In the genomic region with DNA sequence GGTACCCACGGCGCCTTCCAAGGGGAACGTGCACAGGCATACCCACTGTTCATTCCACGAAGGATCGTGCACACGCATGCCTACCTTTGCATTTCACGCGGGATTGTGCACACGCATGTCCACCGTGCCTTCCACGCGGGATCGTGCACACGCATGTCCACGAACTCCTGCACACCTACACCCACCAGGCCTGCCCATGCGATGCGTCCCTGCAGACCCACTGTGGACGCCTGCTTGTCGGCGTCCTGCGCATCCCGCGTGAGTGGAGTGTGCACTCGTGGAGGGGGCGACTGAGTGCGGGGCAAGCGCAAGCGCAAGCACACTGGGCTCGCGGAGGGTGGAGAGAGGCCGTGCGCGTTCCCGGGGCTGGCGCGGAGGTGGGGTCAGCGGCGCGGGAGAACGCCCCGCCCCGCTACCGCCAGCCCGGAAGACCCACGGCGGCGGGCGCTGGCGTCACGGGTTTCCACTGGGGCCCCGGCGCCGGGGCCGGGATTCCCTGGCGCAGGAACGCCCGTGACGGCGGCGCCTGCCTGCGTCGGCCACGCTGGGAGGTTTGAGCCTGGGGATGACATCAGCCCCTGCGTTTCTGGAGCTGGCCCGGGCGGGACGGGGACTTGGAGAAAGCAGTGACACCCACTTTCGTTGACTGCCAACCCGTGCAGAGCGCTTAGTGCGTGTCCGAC, we compare ENCODE assay signal across 1 cellular context.
TF ChIP-seq lines count a peak whose summit lies in the region.

No MANE protein-coding gene starts in this region.

TF ChIP-seq in K562, 482 proteins besides CTCF, POLR2A, EP300 and RAD21 (continued from another document):
- TF ChIP-seq HNRNPLL (IDR thresholded peaks at IDR 0.05; ENCODE audit: low read depth, low read length, poor library complexity, severe bottlenecking), result peak; percentile 52
- TF ChIP-seq GABPB1 (CRISPR knock-in tag; IDR thresholded peaks at IDR 0.05), result peak; percentile 64; the same call in 1 of the 2 replicates
- no peak for TF ChIP-seq ATF1 (CRISPR knock-in tag; IDR thresholded peaks at IDR 0.05)
- peak; percentile 85 for TF ChIP-seq ATF1 (tag; IDR thresholded peaks at IDR 0.05)
- TF ChIP-seq, protein P1, sequence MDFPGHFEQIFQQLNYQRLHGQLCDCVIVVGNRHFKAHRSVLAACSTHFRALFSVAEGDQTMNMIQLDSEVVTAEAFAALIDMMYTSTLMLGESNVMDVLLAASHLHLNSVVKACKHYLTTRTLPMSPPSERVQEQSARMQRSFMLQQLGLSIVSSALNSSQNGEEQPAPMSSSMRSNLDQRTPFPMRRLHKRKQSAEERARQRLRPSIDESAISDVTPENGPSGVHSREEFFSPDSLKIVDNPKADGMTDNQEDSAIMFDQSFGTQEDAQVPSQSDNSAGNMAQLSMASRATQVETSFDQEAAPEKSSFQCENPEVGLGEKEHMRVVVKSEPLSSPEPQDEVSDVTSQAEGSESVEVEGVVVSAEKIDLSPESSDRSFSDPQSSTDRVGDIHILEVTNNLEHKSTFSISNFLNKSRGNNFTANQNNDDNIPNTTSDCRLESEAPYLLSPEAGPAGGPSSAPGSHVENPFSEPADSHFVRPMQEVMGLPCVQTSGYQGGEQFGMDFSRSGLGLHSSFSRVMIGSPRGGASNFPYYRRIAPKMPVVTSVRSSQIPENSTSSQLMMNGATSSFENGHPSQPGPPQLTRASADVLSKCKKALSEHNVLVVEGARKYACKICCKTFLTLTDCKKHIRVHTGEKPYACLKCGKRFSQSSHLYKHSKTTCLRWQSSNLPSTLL (IDR thresholded peaks at IDR 0.05), result no peak
- no peak for TF ChIP-seq COPS2 (conservative IDR thresholded peaks at IDR 0.05)
- peak; percentile 34; the same call in 1 of the 2 replicates for TF ChIP-seq ESRRA (IDR thresholded peaks at IDR 0.05; ENCODE audit: borderline replicate concordance, low read depth)
- no peak for TF ChIP-seq NFIX (CRISPR knock-in tag; IDR thresholded peaks at IDR 0.05; ENCODE audit: low read depth)
- TF ChIP-seq MTA3 (IDR thresholded peaks at IDR 0.05; ENCODE audit: borderline replicate concordance), result 0 out of 2 replicates have a peak, but pooled peaks have one; percentile 78
- TF ChIP-seq RBFOX2 (IDR thresholded peaks at IDR 0.05; ENCODE audit: low read depth, low read length), result peak; percentile 48
- TF ChIP-seq, protein P2, sequence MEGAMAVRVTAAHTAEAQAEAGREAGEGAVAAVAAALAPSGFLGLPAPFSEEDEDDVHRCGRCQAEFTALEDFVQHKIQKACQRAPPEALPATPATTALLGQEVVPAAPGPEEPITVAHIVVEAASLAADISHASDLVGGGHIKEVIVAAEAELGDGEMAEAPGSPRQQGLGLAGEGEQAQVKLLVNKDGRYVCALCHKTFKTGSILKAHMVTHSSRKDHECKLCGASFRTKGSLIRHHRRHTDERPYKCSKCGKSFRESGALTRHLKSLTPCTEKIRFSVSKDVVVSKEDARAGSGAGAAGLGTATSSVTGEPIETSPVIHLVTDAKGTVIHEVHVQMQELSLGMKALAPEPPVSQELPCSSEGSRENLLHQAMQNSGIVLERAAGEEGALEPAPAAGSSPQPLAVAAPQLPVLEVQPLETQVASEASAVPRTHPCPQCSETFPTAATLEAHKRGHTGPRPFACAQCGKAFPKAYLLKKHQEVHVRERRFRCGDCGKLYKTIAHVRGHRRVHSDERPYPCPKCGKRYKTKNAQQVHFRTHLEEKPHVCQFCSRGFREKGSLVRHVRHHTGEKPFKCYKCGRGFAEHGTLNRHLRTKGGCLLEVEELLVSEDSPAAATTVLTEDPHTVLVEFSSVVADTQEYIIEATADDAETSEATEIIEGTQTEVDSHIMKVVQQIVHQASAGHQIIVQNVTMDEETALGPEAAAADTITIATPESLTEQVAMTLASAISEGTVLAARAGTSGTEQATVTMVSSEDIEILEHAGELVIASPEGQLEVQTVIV (CRISPR knock-in tag; IDR thresholded peaks at IDR 0.05; ENCODE audit: borderline replicate concordance), result no peak
- TF ChIP-seq, protein P3, sequence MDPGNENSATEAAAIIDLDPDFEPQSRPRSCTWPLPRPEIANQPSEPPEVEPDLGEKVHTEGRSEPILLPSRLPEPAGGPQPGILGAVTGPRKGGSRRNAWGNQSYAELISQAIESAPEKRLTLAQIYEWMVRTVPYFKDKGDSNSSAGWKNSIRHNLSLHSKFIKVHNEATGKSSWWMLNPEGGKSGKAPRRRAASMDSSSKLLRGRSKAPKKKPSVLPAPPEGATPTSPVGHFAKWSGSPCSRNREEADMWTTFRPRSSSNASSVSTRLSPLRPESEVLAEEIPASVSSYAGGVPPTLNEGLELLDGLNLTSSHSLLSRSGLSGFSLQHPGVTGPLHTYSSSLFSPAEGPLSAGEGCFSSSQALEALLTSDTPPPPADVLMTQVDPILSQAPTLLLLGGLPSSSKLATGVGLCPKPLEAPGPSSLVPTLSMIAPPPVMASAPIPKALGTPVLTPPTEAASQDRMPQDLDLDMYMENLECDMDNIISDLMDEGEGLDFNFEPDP (CRISPR knock-in tag; IDR thresholded peaks at IDR 0.05), result no peak
- TF ChIP-seq CXXC5 (CRISPR knock-in tag; IDR thresholded peaks at IDR 0.05), result peak; percentile 80
- TF ChIP-seq NRF1 (conservative IDR thresholded peaks at IDR 0.05 in 1 of 2, IDR thresholded peaks at IDR 0.05 in 1 of 2), result peak; percentile 86 to 88
- TF ChIP-seq ZNF143 (CRISPR knock-in tag; IDR thresholded peaks at IDR 0.05), result peak; percentile 48; the same call in 1 of the 2 replicates
- peak; percentile 62; the same call in 1 of the 2 replicates for TF ChIP-seq ZFX (CRISPR knock-in tag; IDR thresholded peaks at IDR 0.05)
- no peak for TF ChIP-seq TRIM24 (IDR thresholded peaks at IDR 0.05)
- TF ChIP-seq FOXP1 (CRISPR knock-in tag; IDR thresholded peaks at IDR 0.05), result 0 out of 2 replicates have a peak, but pooled peaks have one; percentile 65
- peak; percentile 40 for TF ChIP-seq L3MBTL2 (IDR thresholded peaks at IDR 0.05)
- TF ChIP-seq, protein P4, sequence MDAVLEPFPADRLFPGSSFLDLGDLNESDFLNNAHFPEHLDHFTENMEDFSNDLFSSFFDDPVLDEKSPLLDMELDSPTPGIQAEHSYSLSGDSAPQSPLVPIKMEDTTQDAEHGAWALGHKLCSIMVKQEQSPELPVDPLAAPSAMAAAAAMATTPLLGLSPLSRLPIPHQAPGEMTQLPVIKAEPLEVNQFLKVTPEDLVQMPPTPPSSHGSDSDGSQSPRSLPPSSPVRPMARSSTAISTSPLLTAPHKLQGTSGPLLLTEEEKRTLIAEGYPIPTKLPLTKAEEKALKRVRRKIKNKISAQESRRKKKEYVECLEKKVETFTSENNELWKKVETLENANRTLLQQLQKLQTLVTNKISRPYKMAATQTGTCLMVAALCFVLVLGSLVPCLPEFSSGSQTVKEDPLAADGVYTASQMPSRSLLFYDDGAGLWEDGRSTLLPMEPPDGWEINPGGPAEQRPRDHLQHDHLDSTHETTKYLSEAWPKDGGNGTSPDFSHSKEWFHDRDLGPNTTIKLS (IDR thresholded peaks at IDR 0.05; ENCODE audit: borderline replicate concordance, low read depth), result peak; percentile 32; the same call in 1 of the 2 replicates
- TF ChIP-seq, protein P5, sequence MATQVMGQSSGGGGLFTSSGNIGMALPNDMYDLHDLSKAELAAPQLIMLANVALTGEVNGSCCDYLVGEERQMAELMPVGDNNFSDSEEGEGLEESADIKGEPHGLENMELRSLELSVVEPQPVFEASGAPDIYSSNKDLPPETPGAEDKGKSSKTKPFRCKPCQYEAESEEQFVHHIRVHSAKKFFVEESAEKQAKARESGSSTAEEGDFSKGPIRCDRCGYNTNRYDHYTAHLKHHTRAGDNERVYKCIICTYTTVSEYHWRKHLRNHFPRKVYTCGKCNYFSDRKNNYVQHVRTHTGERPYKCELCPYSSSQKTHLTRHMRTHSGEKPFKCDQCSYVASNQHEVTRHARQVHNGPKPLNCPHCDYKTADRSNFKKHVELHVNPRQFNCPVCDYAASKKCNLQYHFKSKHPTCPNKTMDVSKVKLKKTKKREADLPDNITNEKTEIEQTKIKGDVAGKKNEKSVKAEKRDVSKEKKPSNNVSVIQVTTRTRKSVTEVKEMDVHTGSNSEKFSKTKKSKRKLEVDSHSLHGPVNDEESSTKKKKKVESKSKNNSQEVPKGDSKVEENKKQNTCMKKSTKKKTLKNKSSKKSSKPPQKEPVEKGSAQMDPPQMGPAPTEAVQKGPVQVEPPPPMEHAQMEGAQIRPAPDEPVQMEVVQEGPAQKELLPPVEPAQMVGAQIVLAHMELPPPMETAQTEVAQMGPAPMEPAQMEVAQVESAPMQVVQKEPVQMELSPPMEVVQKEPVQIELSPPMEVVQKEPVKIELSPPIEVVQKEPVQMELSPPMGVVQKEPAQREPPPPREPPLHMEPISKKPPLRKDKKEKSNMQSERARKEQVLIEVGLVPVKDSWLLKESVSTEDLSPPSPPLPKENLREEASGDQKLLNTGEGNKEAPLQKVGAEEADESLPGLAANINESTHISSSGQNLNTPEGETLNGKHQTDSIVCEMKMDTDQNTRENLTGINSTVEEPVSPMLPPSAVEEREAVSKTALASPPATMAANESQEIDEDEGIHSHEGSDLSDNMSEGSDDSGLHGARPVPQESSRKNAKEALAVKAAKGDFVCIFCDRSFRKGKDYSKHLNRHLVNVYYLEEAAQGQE (CRISPR knock-in tag; IDR thresholded peaks at IDR 0.05; ENCODE audit: low read depth), result 0 out of 2 replicates have a peak, but pooled peaks have one; percentile 39
- TF ChIP-seq, protein P6, sequence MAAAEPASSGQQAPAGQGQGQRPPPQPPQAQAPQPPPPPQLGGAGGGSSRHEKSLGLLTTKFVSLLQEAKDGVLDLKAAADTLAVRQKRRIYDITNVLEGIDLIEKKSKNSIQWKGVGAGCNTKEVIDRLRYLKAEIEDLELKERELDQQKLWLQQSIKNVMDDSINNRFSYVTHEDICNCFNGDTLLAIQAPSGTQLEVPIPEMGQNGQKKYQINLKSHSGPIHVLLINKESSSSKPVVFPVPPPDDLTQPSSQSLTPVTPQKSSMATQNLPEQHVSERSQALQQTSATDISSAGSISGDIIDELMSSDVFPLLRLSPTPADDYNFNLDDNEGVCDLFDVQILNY (CRISPR knock-in tag; IDR thresholded peaks at IDR 0.05), result no peak
- TF ChIP-seq, protein P7, sequence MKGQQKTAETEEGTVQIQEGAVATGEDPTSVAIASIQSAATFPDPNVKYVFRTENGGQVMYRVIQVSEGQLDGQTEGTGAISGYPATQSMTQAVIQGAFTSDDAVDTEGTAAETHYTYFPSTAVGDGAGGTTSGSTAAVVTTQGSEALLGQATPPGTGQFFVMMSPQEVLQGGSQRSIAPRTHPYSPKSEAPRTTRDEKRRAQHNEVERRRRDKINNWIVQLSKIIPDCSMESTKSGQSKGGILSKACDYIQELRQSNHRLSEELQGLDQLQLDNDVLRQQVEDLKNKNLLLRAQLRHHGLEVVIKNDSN (CRISPR knock-in tag; IDR thresholded peaks at IDR 0.05), result peak; percentile 36
- TF ChIP-seq TARDBP (IDR thresholded peaks at IDR 0.05), result peak; percentile 96
- peak in 1 of 2 experiments; percentile 89; a peak in 2 of 4 replicates for TF ChIP-seq HDAC1 (IDR thresholded peaks at IDR 0.05)
- no peak for TF ChIP-seq RFX1 (IDR thresholded peaks at IDR 0.05)
- peak; percentile 52 for TF ChIP-seq CCNT2 (IDR thresholded peaks at IDR 0.05; ENCODE audit: borderline replicate concordance, extremely low read depth, insufficient read length, low read depth, low read length)
- peak; percentile 91 for TF ChIP-seq HDAC2 (IDR thresholded peaks at IDR 0.05)
- TF ChIP-seq KLF10 (CRISPR knock-in tag; IDR thresholded peaks at IDR 0.05), result no peak
- TF ChIP-seq, protein P8, sequence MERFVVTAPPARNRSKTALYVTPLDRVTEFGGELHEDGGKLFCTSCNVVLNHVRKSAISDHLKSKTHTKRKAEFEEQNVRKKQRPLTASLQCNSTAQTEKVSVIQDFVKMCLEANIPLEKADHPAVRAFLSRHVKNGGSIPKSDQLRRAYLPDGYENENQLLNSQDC (CRISPR knock-in tag; IDR thresholded peaks at IDR 0.05), result no peak
- TF ChIP-seq HMGN3 (IDR thresholded peaks at IDR 0.05; ENCODE audit: borderline replicate concordance, extremely low read depth, insufficient read length, low read depth, low read length), result peak; percentile 18
- peak; percentile 31 for TF ChIP-seq CEBPG (CRISPR knock-in tag; IDR thresholded peaks at IDR 0.05)
- TF ChIP-seq CEBPG (tag; conservative IDR thresholded peaks at IDR 0.05 in 1 of 2, IDR thresholded peaks at IDR 0.05 in 1 of 2), result no peak
- TF ChIP-seq, protein P9, sequence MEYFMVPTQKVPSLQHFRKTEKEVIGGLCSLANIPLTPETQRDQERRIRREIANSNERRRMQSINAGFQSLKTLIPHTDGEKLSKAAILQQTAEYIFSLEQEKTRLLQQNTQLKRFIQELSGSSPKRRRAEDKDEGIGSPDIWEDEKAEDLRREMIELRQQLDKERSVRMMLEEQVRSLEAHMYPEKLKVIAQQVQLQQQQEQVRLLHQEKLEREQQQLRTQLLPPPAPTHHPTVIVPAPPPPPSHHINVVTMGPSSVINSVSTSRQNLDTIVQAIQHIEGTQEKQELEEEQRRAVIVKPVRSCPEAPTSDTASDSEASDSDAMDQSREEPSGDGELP (CRISPR knock-in tag; IDR thresholded peaks at IDR 0.05; ENCODE audit: borderline replicate concordance), result peak; percentile 38; the same call in 1 of the 2 replicates
- peak; percentile 17; the same call in 1 of the 2 replicates for TF ChIP-seq CTBP1 (IDR thresholded peaks at IDR 0.05; ENCODE audit: borderline replicate concordance)
- TF ChIP-seq NR4A1 (CRISPR knock-in tag; IDR thresholded peaks at IDR 0.05), result 0 out of 2 replicates have a peak, but pooled peaks have one; percentile 40
- no peak for TF ChIP-seq NR4A1 (tag; IDR thresholded peaks at IDR 0.05)
- TF ChIP-seq SMAD4 (CRISPR knock-in tag; conservative IDR thresholded peaks at IDR 0.05), result peak; percentile 38
- TF ChIP-seq CBFB (CRISPR knock-in tag; IDR thresholded peaks at IDR 0.05), result no peak
- TF ChIP-seq CHD1 (IDR thresholded peaks at IDR 0.05; ENCODE audit: low read length), result no peak
- TF ChIP-seq JUN (IDR thresholded peaks at IDR 0.05; ENCODE audit: borderline replicate concordance, low read depth, low read length), result peak; percentile 62
- no peak for TF ChIP-seq JUN (CRISPR knock-in tag; IDR thresholded peaks at IDR 0.05; ENCODE audit: borderline replicate concordance)
- TF ChIP-seq ZKSCAN1 (IDR thresholded peaks at IDR 0.05; ENCODE audit: low read depth, low read length), result 0 out of 2 replicates have a peak, but pooled peaks have one; percentile 15
- TF ChIP-seq, protein P10, sequence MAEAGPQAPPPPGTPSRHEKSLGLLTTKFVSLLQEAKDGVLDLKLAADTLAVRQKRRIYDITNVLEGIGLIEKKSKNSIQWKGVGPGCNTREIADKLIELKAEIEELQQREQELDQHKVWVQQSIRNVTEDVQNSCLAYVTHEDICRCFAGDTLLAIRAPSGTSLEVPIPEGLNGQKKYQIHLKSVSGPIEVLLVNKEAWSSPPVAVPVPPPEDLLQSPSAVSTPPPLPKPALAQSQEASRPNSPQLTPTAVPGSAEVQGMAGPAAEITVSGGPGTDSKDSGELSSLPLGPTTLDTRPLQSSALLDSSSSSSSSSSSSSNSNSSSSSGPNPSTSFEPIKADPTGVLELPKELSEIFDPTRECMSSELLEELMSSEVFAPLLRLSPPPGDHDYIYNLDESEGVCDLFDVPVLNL (CRISPR knock-in tag; IDR thresholded peaks at IDR 0.05; ENCODE audit: low read depth), result peak; percentile 23; the same call in 1 of the 2 replicates
